10 cellular contexts compared by ENCODE assay signal in genomic region chr17:60652484-60653247, GRCh38. TPM values are rescaled to one million over a fixed set of nuclear protein-coding genes. Genes with fewer than 3 reads are reported as not detected.
DNase-seq lines count a peak whose midpoint lies in the region; ATAC-seq and TF ChIP-seq lines count a peak whose summit lies in the region.
"Had no signal": no experiment of that assay in that cellular context is flagged by ENCODE, and none has a peak within 500 bp of the region (broad histone marks: within the 10 kb centered on the region; RNA-seq: fewer than 3 reads in every experiment).

No MANE protein-coding gene starts in this region.

- dilution Hi-C loops in mammary epithelial cell (cut with HindIII; ENCODE audit: low sequenced_read_pairs): no loop called here

- no peak overlapping the region for H2AFZ ChIP-seq in mammary epithelial cell (ENCODE audit: low read depth, low read length)

- peaks cover 4% of the 10 kb centered on the region; the same call in 1 of the 2 replicates for H3K9me3 Mint-ChIP-seq in WTC11

- H3K27ac Mint-ChIP-seq in WTC11: no peak overlapping the region

- H3K9ac ChIP-seq in mammary epithelial cell (ENCODE audit: insufficient read depth, low read length): no peak overlapping the region

- H3K4me1 ChIP-seq in mammary epithelial cell (ENCODE audit: insufficient read depth, low read length): no peaks in the 10 kb centered on the region
- H3K4me1 ChIP-seq in prostate gland (replicated peaks): no peaks in the 10 kb centered on the region

- no peak overlapping the region for H3K4me2 ChIP-seq in mammary epithelial cell (ENCODE audit: insufficient read depth, low read depth, low read length)

- WGBS in mammary epithelial cell (ENCODE audit: low coverage, missing lambda C conversion rate): 75% methylated on average over 2 of the region's 2 CpGs
- WGBS in prostate gland: 81% methylated on average over 2 of the region's 2 CpGs

- H3K36me3 ChIP-seq in mammary epithelial cell (ENCODE audit: insufficient read depth, low read length) (peaks cover 5% of the 10 kb centered on the region), prostate gland (no peaks in the 10 kb centered on the region)

- H3K27me3 ChIP-seq in dorsolateral prefrontal cortex (no peaks in the 10 kb centered on the region), mammary epithelial cell (ENCODE audit: insufficient read depth, low read length) (no peaks in the 10 kb centered on the region), prostate gland (replicated peaks; ENCODE audit: insufficient read depth) (no peaks in the 10 kb centered on the region)

- H3K4me3 ChIP-seq in dorsolateral prefrontal cortex: no peak overlapping the region
- no peak overlapping the region for H3K4me3 ChIP-seq in mammary epithelial cell (replicated peaks in 1 of 3; ENCODE audit: insufficient read depth in 1 of 3, low read depth in 2 of 3, low read length in 3 of 3)
- H3K4me3 ChIP-seq in prostate gland: no peak overlapping the region

- H3K9me3 ChIP-seq in mammary epithelial cell (replicated peaks; ENCODE audit: insufficient read depth, low read length) (no peaks in the 10 kb centered on the region), prostate gland (no peaks in the 10 kb centered on the region)

- H3K36me3 Mint-ChIP-seq in WTC11: peaks cover 36% of the 10 kb centered on the region

- TF ChIP-seq POLR2A in prostate gland (IDR thresholded peaks at IDR 0.05): no peak

- DNase-seq in dorsolateral prefrontal cortex (no peak), mammary epithelial cell (no peak), prostate gland (ENCODE audit: low spot score) (no peak), HUDEP-2 (lab: John Stamatoyannopoulos, UW; ENCODE audit: unreplicated experiment in 76 of 76) (no peak), WTC11 (ENCODE audit: low spot score) (no peak)
- DNase-seq: retina; stimulated activated naive CD4-positive, alpha-beta T cell had no signal

- H3K27ac ChIP-seq in dorsolateral prefrontal cortex (peak overlapping the region in 44 of 59 donors; percentile 1 to 79 (median 52)), mammary epithelial cell (ENCODE audit: insufficient read depth, low read depth, low read length) (no peak overlapping the region), prostate gland (no peak overlapping the region)

- ATAC-seq in GM18520 (IDR thresholded peaks at IDR 0.05; ENCODE audit: unreplicated experiment) (peak; percentile 98), GM21529 (IDR thresholded peaks at IDR 0.05; ENCODE audit: unreplicated experiment) (peak; percentile 91), HG03354 (IDR thresholded peaks at IDR 0.05; ENCODE audit: poor library complexity, severe bottlenecking, unreplicated experiment) (peak; percentile 88), WTC11 (no peak)

- CTCF ChIA-PET in mammary epithelial cell (lab: Charles Lee; ENCODE audit: low non-redundant PET) (no interaction called here), WTC11 (lab: Charles Lee) (interaction anchor here (1.1 kb wide), 1 partner anchor 12 kb away, joined by 5 read pairs; no protein-coding TSS in a partner anchor)

- no peak for TF ChIP-seq CTCF in dorsolateral prefrontal cortex (IDR thresholded peaks at IDR 0.05 in 54 of 56, conservative IDR thresholded peaks at IDR 0.05 in 2 of 56; ENCODE audit: low read depth in 1 of 56, partially characterized antibody in 56 of 56)
- no peak for TF ChIP-seq CTCF in mammary epithelial cell (conservative IDR thresholded peaks at IDR 0.05 in 1 of 2, IDR thresholded peaks at IDR 0.05 in 1 of 2; ENCODE audit: extremely low read depth in 1 of 2, insufficient read depth in 1 of 2, low read depth in 1 of 2, low read length in 2 of 2)
- no peak for TF ChIP-seq CTCF in prostate gland (IDR thresholded peaks at IDR 0.05)
- no peak for TF ChIP-seq CTCF in WTC11 (IDR thresholded peaks at IDR 0.05)

- POLR2A ChIA-PET in WTC11 (lab: Charles Lee): no interaction called here

- no TSS peak for BruUV-seq in mammary epithelial cell (replicated peaks; lab: Mats Ljungman, UMichigan)

- in situ Hi-C loops in mammary epithelial cell (cut with MboI; ENCODE audit: low sequenced_read_pairs in 2 of 2): no loop called here

- intact Hi-C loops in dorsolateral prefrontal cortex (cut with DNase I): no loop called here
- intact Hi-C loops in mammary epithelial cell (cut with micrococcal nuclease): no loop called here
- intact Hi-C loops in prostate gland (cut with DNase I): no loop called here

- no peaks in the 10 kb centered on the region for H3K27me3 Mint-ChIP-seq in WTC11 (ENCODE audit: low read depth)

- H3K4me1 Mint-ChIP-seq in WTC11: peaks cover 3% of the 10 kb centered on the region; the same call in 1 of the 2 replicates

- no peaks in the 10 kb centered on the region for H4K20me1 ChIP-seq in mammary epithelial cell (ENCODE audit: insufficient read depth, low read length)

- peaks cover 34% of the 10 kb centered on the region for H3K79me2 ChIP-seq in mammary epithelial cell (ENCODE audit: insufficient read depth, low read length)

- H3K4me3 Mint-ChIP-seq in WTC11: no peak overlapping the region

TF ChIP-seq in WTC11, 78 proteins besides CTCF, POLR2A, EP300 and RAD21:
- TF ChIP-seq TP53 (CRISPR knock-in tag; IDR thresholded peaks at IDR 0.05): no peak
- no peak for TF ChIP-seq NR2C2 (CRISPR knock-in tag; IDR thresholded peaks at IDR 0.05)
- TF ChIP-seq NR3C1 (CRISPR knock-in tag; conservative IDR thresholded peaks at IDR 0.05; ENCODE audit: low read depth): no peak
- TF ChIP-seq ATF6 (CRISPR knock-in tag; IDR thresholded peaks at IDR 0.05): no peak

RNA-seq across cellular contexts. Expression of gene BCAS3, which starts 25.0 kb away (rescaled TPM):
- total RNA-seq in dorsolateral prefrontal cortex: 10 to 100 TPM; 51.5 to 99.8 (median 76.7) TPM
- total RNA-seq in mammary epithelial cell: 10 to 100 TPM; 20.1 to 36.3 TPM
- polyA plus RNA-seq in mammary epithelial cell: 3.7 TPM
- 8.1 TPM for polyA minus RNA-seq in mammary epithelial cell
- 10 to 100 TPM; 57.8 to 93.9 TPM for total RNA-seq in prostate gland
- 15.5 to 19.8 TPM (median 17.8 TPM) in 3 replicates for total RNA-seq in WTC11 (2021)

RNA-seq across cellular contexts. Expression of gene PPM1D, which starts 52.7 kb away (rescaled TPM):
- total RNA-seq in dorsolateral prefrontal cortex (10 to 100 TPM in 113 of 120 experiments, 1 to 10 TPM in 7; 8.6 to 20.9 (median 13.7) TPM), mammary epithelial cell (1 to 10 TPM; 9.3 to 9.5 TPM), prostate gland (10 to 100 TPM; 10.4 to 18.9 TPM), WTC11 (2021) (16.5 to 20.4 TPM (median 17.0 TPM) in 3 replicates)
- polyA plus RNA-seq in mammary epithelial cell: 4.6 TPM
- 9.8 TPM for polyA minus RNA-seq in mammary epithelial cell

Comparison
In these comparisons a context has a peak if more than half of its experiments do, and no peak if none do; other contexts are left out.
1. H3K27ac ChIP-seq: peak in dorsolateral prefrontal cortex (44 of 59); none in mammary epithelial cell (single experiment) and prostate gland (0 of 2).